Comparison of ENCODE assay signal across 9 cellular contexts in the genomic region with DNA sequence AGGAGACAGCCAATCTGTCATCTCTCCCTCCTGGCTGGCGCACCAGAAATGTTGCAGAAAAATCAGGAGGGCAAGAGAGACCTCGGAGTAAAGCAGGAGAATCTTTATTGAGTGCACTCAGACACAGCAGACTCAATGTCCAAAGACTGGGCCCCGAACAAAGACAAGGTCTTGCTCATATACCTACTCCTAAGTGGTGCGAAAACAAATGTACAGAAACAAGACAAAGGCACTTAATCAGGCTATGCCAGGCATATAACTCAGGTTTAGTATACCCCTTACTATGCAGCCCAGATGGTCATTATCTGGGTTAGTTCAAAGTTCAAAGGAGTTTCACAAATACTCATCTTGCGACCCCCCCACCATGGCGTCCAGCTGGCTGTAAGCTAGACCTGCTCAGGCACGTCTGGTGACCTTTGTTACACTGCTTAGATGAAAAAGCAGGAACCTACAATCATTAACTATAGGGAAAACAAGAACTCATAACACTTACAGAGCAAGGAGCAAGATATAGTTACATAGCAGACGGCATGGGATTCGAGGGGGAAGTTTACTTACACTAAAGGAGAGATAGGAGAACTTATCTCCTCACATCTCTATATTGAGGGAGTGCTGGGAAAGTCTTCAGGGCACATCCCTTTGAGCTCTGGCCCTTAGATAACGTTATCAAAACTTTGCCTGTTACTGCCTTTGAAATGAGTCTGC. TPM values are rescaled to one million over a fixed set of nuclear protein-coding genes. Genes with fewer than 3 reads are reported as not detected.
A peak's percentile ranks its signal among the peaks of the same experiment; 100 is the strongest.
DNase-seq lines count a peak whose midpoint lies in the region; ATAC-seq and TF ChIP-seq lines count a peak whose summit lies in the region.
"Had no signal": no experiment of that assay in that cellular context is flagged by ENCODE, and none has a peak within 500 bp of the region (broad histone marks: within the 10 kb centered on the region; RNA-seq: fewer than 3 reads in every experiment).

No MANE protein-coding gene starts in this region.

- no peak overlapping the region for H3K4ac ChIP-seq in neuronal stem cell (ENCODE audit: low read length)

- no peak overlapping the region for H3K18ac ChIP-seq in neuronal stem cell (ENCODE audit: low read length)

- POLR2A ChIA-PET in activated CD4-positive, alpha-beta memory T cell treated with anti-CD3 and anti-CD28 coated beads, Interleukin-2, amount 10 ng/mL, durations not matched to agents 7 days and 5 days (lab: Charles Lee): no interaction called here

- H3K79me1 ChIP-seq in neuronal stem cell (ENCODE audit: low read depth, low read length): no peaks in the 10 kb centered on the region

- no peak overlapping the region for H3K23ac ChIP-seq in neuronal stem cell (ENCODE audit: low read depth, low read length, poor library complexity)

- peak overlapping the region; percentile 29 for H3K4me3 ChIP-seq in endodermal cell (ENCODE audit: low read length)
- H3K4me3 ChIP-seq in stomach: no peak overlapping the region
- no peak overlapping the region for H3K4me3 ChIP-seq in neuronal stem cell (ENCODE audit: low read length in 2 of 2)

- H4K91ac ChIP-seq in neuronal stem cell (ENCODE audit: low read depth, low read length, poor library complexity): no peak overlapping the region

- TF ChIP-seq CTCF in endodermal cell (conservative IDR thresholded peaks at IDR 0.05) (no peak), stomach (IDR thresholded peaks at IDR 0.05) (no peak)

- no peak overlapping the region for H3K4me2 ChIP-seq in neuronal stem cell (ENCODE audit: insufficient read depth, low read length, poor library complexity, severe bottlenecking)

- no peak for TF ChIP-seq EP300 in stomach (IDR thresholded peaks at IDR 0.05)

- H3K27ac ChIP-seq in endodermal cell (ENCODE audit: low read depth, low read length) (no peak overlapping the region), stomach (peak overlapping the region; percentile 46 to 74 (median 73)), caudate nucleus (ENCODE audit: low read depth, low read length) (no peak overlapping the region), neuronal stem cell (replicated peaks; ENCODE audit: low read length) (no peak overlapping the region)

- 68 to 93% methylated on average over 4 to 9 of the region's 10 CpGs for WGBS in endodermal cell (ENCODE audit: insufficient coverage in 1 of 2, insufficient read length in 1 of 2), 2 experiments
- 43 to 65% (median 46%) methylated on average over 10 of the region's 10 CpGs for WGBS in stomach, 5 donors
- WGBS in neuronal stem cell (ENCODE audit: extremely low coverage in 2 of 2, insufficient read length in 2 of 2, insufficient replicate concordance in 1 of 2), 2 donors: no CpG with 5 or more reads among the region's 10 CpGs

- peaks cover 22% of the 10 kb centered on the region for H3K4me1 Mint-ChIP-seq in endodermal cell
- peaks cover 4% of the 10 kb centered on the region for H3K4me1 Mint-ChIP-seq in activated CD4-positive, alpha-beta memory T cell treated with anti-CD3 and anti-CD28 coated beads, Interleukin-2, amount 10 ng/mL, durations not matched to agents 7 days and 5 days

- H3K36me3 Mint-ChIP-seq in endodermal cell (ENCODE audit: low read depth): no peaks in the 10 kb centered on the region
- H3K36me3 Mint-ChIP-seq in activated naive CD4-positive, alpha-beta T cell treated with anti-CD3 and anti-CD28 coated beads, Interleukin-2, amount 50 U/mL, for 72 hours: peaks cover 0 to 4% of the 10 kb centered on the region in 2 donors
- H3K36me3 Mint-ChIP-seq in activated CD4-positive, alpha-beta memory T cell treated with anti-CD3 and anti-CD28 coated beads, Interleukin-2, amount 10 ng/mL, durations not matched to agents 7 days and 5 days (ENCODE audit: low read depth): no peaks in the 10 kb centered on the region

- ATAC-seq in GM19463 (IDR thresholded peaks at IDR 0.05; ENCODE audit: unreplicated experiment): peak; percentile 54
- ATAC-seq in HG03442 (IDR thresholded peaks at IDR 0.05; ENCODE audit: unreplicated experiment): peak; percentile 21
- ATAC-seq in activated naive CD4-positive, alpha-beta T cell treated with anti-CD3 and anti-CD28 coated beads, Interleukin-2, amount 50 U/mL, for 72 hours: no peak

- TF ChIP-seq POLR2A in stomach (IDR thresholded peaks at IDR 0.05): no peak

- CTCF ChIA-PET in activated CD4-positive, alpha-beta memory T cell treated with anti-CD3 and anti-CD28 coated beads, Interleukin-2, amount 10 ng/mL, durations not matched to agents 7 days and 5 days (lab: Charles Lee): interaction anchor here (0.6 to 2.4 kb wide), 2 partner anchors 9 to 65 kb away, joined by 3 to 6 read pairs; no protein-coding TSS in a partner anchor

- H3K36me3 ChIP-seq in endodermal cell (ENCODE audit: control insufficient read depth, insufficient read depth, low read length) (no peaks in the 10 kb centered on the region), stomach (no peaks in the 10 kb centered on the region), neuronal stem cell (replicated peaks in 1 of 2; ENCODE audit: control insufficient read depth in 2 of 2, insufficient read depth in 2 of 2, low read length in 2 of 2) (no peaks in the 10 kb centered on the region)
- H3K36me3 ChIP-seq: heart right ventricle had no signal

- H3K4me1 ChIP-seq in endodermal cell (ENCODE audit: control insufficient read depth, insufficient read depth, low read length) (peaks cover 24% of the 10 kb centered on the region), stomach (peaks cover 10 to 33% (median 23%) of the 10 kb centered on the region in 4 donors), neuronal stem cell (ENCODE audit: control insufficient read depth in 2 of 2, insufficient read depth in 1 of 2, low read depth in 1 of 2, low read length in 2 of 2) (peaks cover 0 to 2% of the 10 kb centered on the region in 2 donors)

- DNase-seq in endodermal cell (peak; percentile 60), stomach (peak; percentile 58), caudate nucleus (lab: John Stamatoyannopoulos, UW) (no peak), neuronal stem cell (ENCODE audit: low spot score) (no peak)
- no peak for DNase-seq in activated naive CD4-positive, alpha-beta T cell treated with anti-CD3 and anti-CD28 coated beads, Interleukin-2, amount 50 U/mL, for 72 hours (ENCODE audit: low spot score in 2 of 2)
- no peak for DNase-seq in activated CD4-positive, alpha-beta memory T cell treated with anti-CD3 and anti-CD28 coated beads, Interleukin-2, amount 10 ng/mL, durations not matched to agents 7 days and 5 days

- peak overlapping the region; percentile 86 for H3K27ac Mint-ChIP-seq in endodermal cell
- peak overlapping the region in 1 of 2 donors; percentile 77 for H3K27ac Mint-ChIP-seq in activated naive CD4-positive, alpha-beta T cell treated with anti-CD3 and anti-CD28 coated beads, Interleukin-2, amount 50 U/mL, for 72 hours
- no peak overlapping the region for H3K27ac Mint-ChIP-seq in activated CD4-positive, alpha-beta memory T cell treated with anti-CD3 and anti-CD28 coated beads, Interleukin-2, amount 10 ng/mL, durations not matched to agents 7 days and 5 days

- no peak overlapping the region for H2AFZ ChIP-seq in neuronal stem cell (ENCODE audit: low read length)

- H3K9ac ChIP-seq in endodermal cell (ENCODE audit: extremely low read depth, low read length, poor library complexity, severe bottlenecking) (no peak overlapping the region), neuronal stem cell (ENCODE audit: low read depth, low read length, poor library complexity) (no peak overlapping the region)

- no peak overlapping the region for H2BK5ac ChIP-seq in neuronal stem cell (ENCODE audit: low read length)

- no peak overlapping the region for H2BK120ac ChIP-seq in neuronal stem cell (ENCODE audit: low read depth, low read length)

- no peak overlapping the region for H2BK12ac ChIP-seq in neuronal stem cell (ENCODE audit: low read length)

- no peak overlapping the region for H3K4me3 Mint-ChIP-seq in endodermal cell
- no peak overlapping the region for H3K4me3 Mint-ChIP-seq in activated CD4-positive, alpha-beta memory T cell treated with anti-CD3 and anti-CD28 coated beads, Interleukin-2, amount 10 ng/mL, durations not matched to agents 7 days and 5 days

- H4K8ac ChIP-seq in neuronal stem cell (ENCODE audit: low read depth, low read length): no peak overlapping the region

- peaks cover 5% of the 10 kb centered on the region for H3K9me3 Mint-ChIP-seq in endodermal cell
- H3K9me3 Mint-ChIP-seq in activated naive CD4-positive, alpha-beta T cell treated with anti-CD3 and anti-CD28 coated beads, Interleukin-2, amount 50 U/mL, for 72 hours: peaks cover 0 to 6% of the 10 kb centered on the region in 2 donors
- no peaks in the 10 kb centered on the region for H3K9me3 Mint-ChIP-seq in activated CD4-positive, alpha-beta memory T cell treated with anti-CD3 and anti-CD28 coated beads, Interleukin-2, amount 10 ng/mL, durations not matched to agents 7 days and 5 days

- peaks cover 13% of the 10 kb centered on the region for H3K9me3 ChIP-seq in endodermal cell (ENCODE audit: control insufficient read depth, low read length)
- no peaks in the 10 kb centered on the region for H3K9me3 ChIP-seq in stomach
- no peaks in the 10 kb centered on the region for H3K9me3 ChIP-seq in neuronal stem cell (replicated peaks in 1 of 2; ENCODE audit: control insufficient read depth in 2 of 2, insufficient read depth in 1 of 2, low read depth in 1 of 2, low read length in 2 of 2)

- H3K27me3 Mint-ChIP-seq in endodermal cell (ENCODE audit: insufficient read depth): no peaks in the 10 kb centered on the region
- no peaks in the 10 kb centered on the region for H3K27me3 Mint-ChIP-seq in activated CD4-positive, alpha-beta memory T cell treated with anti-CD3 and anti-CD28 coated beads, Interleukin-2, amount 10 ng/mL, durations not matched to agents 7 days and 5 days

- H3K27me3 ChIP-seq in endodermal cell (ENCODE audit: control insufficient read depth, insufficient read depth, low read length, poor library complexity, severe bottlenecking) (no peaks in the 10 kb centered on the region), stomach (no peaks in the 10 kb centered on the region), neuronal stem cell (ENCODE audit: control insufficient read depth in 3 of 3, insufficient read depth in 3 of 3, low read depth in 1 of 3, low read length in 3 of 3) (no peaks in the 10 kb centered on the region)
- H3K27me3 ChIP-seq: heart right ventricle had no signal

- intact Hi-C loops in stomach (cut with DNase I; ENCODE audit: low total_unique reads): no loop called here

- no peak overlapping the region for H2BK15ac ChIP-seq in neuronal stem cell (ENCODE audit: low read length)

- H3K14ac ChIP-seq in neuronal stem cell (ENCODE audit: low read length): no peak overlapping the region

- no peak overlapping the region for H2AK5ac ChIP-seq in neuronal stem cell (ENCODE audit: low read depth, low read length)

RNA-seq across cellular contexts. Expression of gene SULT1E1, which starts 27.5 kb away (rescaled TPM):
- not detected for total RNA-seq in endodermal cell
- polyA plus RNA-seq in endodermal cell (2013, experiment 1 of 2): not detected
- not detected for polyA plus RNA-seq in endodermal cell (2013, experiment 2 of 2)
- total RNA-seq in stomach: 10 to 100 TPM in 1 of 5 donors, 1 to 10 TPM in 1, under 1 TPM in 1, not detected in 2; 0.87 to 52.1 (median 3.5) TPM
- 1 to 10 TPM in 1 of 3 donors, under 1 TPM in 2; 0.62 to 3.2 (median 0.68) TPM for polyA plus RNA-seq in stomach
- not detected for total RNA-seq in activated naive CD4-positive, alpha-beta T cell treated with anti-CD3 and anti-CD28 coated beads, Interleukin-2, amount 50 U/mL, for 72 hours
- not detected for polyA plus RNA-seq in neuronal stem cell (2013, experiment 1 of 2)
- not detected for polyA plus RNA-seq in neuronal stem cell (2013, experiment 2 of 2)
- not detected for total RNA-seq in activated CD4-positive, alpha-beta memory T cell treated with anti-CD3 and anti-CD28 coated beads, Interleukin-2, amount 10 ng/mL, durations not matched to agents 7 days and 5 days
- total RNA-seq: heart right ventricle had no signal
- polyA plus RNA-seq: heart right ventricle had no signal

Comparison
In these comparisons a context has a peak if more than half of its experiments do, and no peak if none do; other contexts are left out.
1. ATAC-seq: peak in GM19463 (single experiment) and HG03442 (single experiment); none in activated naive CD4-positive, alpha-beta T cell treated with anti-CD3 and anti-CD28 coated beads, Interleukin-2, amount 50 U/mL, for 72 hours (0 of 2).
2. DNase-seq: peak in endodermal cell (single experiment) and stomach (single experiment); none in activated naive CD4-positive, alpha-beta T cell treated with anti-CD3 and anti-CD28 coated beads, Interleukin-2, amount 50 U/mL, for 72 hours (0 of 2), caudate nucleus (0 of 61), neuronal stem cell (single experiment) and activated CD4-positive, alpha-beta memory T cell treated with anti-CD3 and anti-CD28 coated beads, Interleukin-2, amount 10 ng/mL, durations not matched to agents 7 days and 5 days (single experiment).
3. H3K27ac ChIP-seq: peak in stomach (5 of 5); none in endodermal cell (single experiment), caudate nucleus (single experiment) and neuronal stem cell (single experiment).